Comparison of ENCODE assay signal across 8 cellular contexts in genomic region chr15:63041982-63042878, GRCh38. TPM values are rescaled to one million over a fixed set of nuclear protein-coding genes. Genes with fewer than 3 reads are reported as not detected.
DNase-seq lines count a peak whose midpoint lies in the region; ATAC-seq and TF ChIP-seq lines count a peak whose summit lies in the region.

Gene TPM1 (plus strand): TSS chr15:63042747. CDS start chr15:63042830, 83 bp downstream.

- H3K27ac Mint-ChIP-seq in HFFc6: peak within 1 kb of the TSS; percentile 96
- H3K27ac Mint-ChIP-seq in activated B cell treated with CpG ODN at 0.5 μM for 24 hours: no peak within 1 kb of the TSS

- H3K27me3 Mint-ChIP-seq in HFFc6 (ENCODE audit: insufficient read depth) (peaks cover 34% of the 10 kb centered on the region), activated B cell treated with CpG ODN at 0.5 μM for 24 hours (peaks cover 49% of the 10 kb centered on the region)

- H3K4me1 Mint-ChIP-seq in HFFc6 (ENCODE audit: low read depth): peaks cover 56% of the 10 kb centered on the region
- peaks cover 12% of the 10 kb centered on the region for H3K4me1 Mint-ChIP-seq in activated B cell treated with CpG ODN at 0.5 μM for 24 hours

- TF ChIP-seq CTCF in HFFc6 (IDR thresholded peaks at IDR 0.05) (peak; percentile 18; the same call in 1 of the 2 replicates), activated B cell treated with CpG ODN at 0.5 μM for 24 hours (IDR thresholded peaks at IDR 0.05) (no peak), esophagus squamous epithelium (IDR thresholded peaks at IDR 0.05) (no peak), upper lobe of left lung (IDR thresholded peaks at IDR 0.05) (no peak)

- peaks cover 0 to 70% (median 6%) of the 10 kb centered on the region in 4 donors for H3K27me3 ChIP-seq in esophagus squamous epithelium
- H3K27me3 ChIP-seq in mucosa of stomach (ENCODE audit: control insufficient read depth, insufficient read depth, low read length): peaks cover 44% of the 10 kb centered on the region
- H3K27me3 ChIP-seq in upper lobe of left lung: peaks cover 0 to 29% (median 14%) of the 10 kb centered on the region in 4 donors

- H3K27ac ChIP-seq in esophagus squamous epithelium (peak within 1 kb of the TSS; percentile 70 to 92 (median 86)), upper lobe of left lung (peak within 1 kb of the TSS; percentile 46 to 78 (median 75))

- peak within 1 kb of the TSS; percentile 100 for H3K4me3 Mint-ChIP-seq in HFFc6
- peak within 1 kb of the TSS; percentile 67 for H3K4me3 Mint-ChIP-seq in activated B cell treated with CpG ODN at 0.5 μM for 24 hours

- POLR2A ChIA-PET in activated B cell treated with CpG ODN at 0.5 μM for 24 hours (lab: Charles Lee): no interaction called here

- H3K36me3 Mint-ChIP-seq in HFFc6 (ENCODE audit: low read depth) (peaks cover 54% of the 10 kb centered on the region), activated B cell treated with CpG ODN at 0.5 μM for 24 hours (ENCODE audit: low read depth) (no peaks in the 10 kb centered on the region)

- TF ChIP-seq POLR2A in esophagus squamous epithelium (IDR thresholded peaks at IDR 0.05) (peak in 2 of 4 donors; percentile 73 to 89), upper lobe of left lung (IDR thresholded peaks at IDR 0.05) (peak in 2 of 4 donors; percentile 38 to 63)

- no peaks in the 10 kb centered on the region for H3K9me3 ChIP-seq in esophagus squamous epithelium
- H3K9me3 ChIP-seq in mucosa of stomach (ENCODE audit: control insufficient read depth, low read length): no peaks in the 10 kb centered on the region
- H3K9me3 ChIP-seq in upper lobe of left lung: no peaks in the 10 kb centered on the region

- ATAC-seq in activated B cell treated with CpG ODN at 0.5 μM for 24 hours (ENCODE audit: low read depth) (no peak), upper lobe of left lung (ENCODE audit: low FRiP score in 2 of 2) (peak; percentile 81 to 89), HG03025 (IDR thresholded peaks at IDR 0.05; ENCODE audit: low FRiP score, unreplicated experiment) (no peak)

- in situ Hi-C loops in KBM-7 (cut with MboI; ENCODE audit: low pct_unique_long_range_greater_than_20kb, low sequenced_read_pairs): no loop called here

- H3K4me3 ChIP-seq in esophagus squamous epithelium: peak within 1 kb of the TSS; percentile 35 to 86 (median 70)
- peak within 1 kb of the TSS; percentile 6 for H3K4me3 ChIP-seq in mucosa of stomach (ENCODE audit: low read length)
- H3K4me3 ChIP-seq in upper lobe of left lung: peak within 1 kb of the TSS; percentile 43 to 59 (median 52)

- WGBS in esophagus squamous epithelium, 2 donors: 11% methylated on average over 12 of the region's 84 CpGs; no CpG with 5 or more reads in 1 of the 2 donors
- 0 to 4% methylated on average over 26 to 42 of the region's 84 CpGs for WGBS in upper lobe of left lung, 2 donors

- TF ChIP-seq EP300 in upper lobe of left lung (IDR thresholded peaks at IDR 0.05): no peak

- peak within 1 kb of the TSS; percentile 57 for H3K9ac ChIP-seq in mucosa of stomach (ENCODE audit: low read length)

- intact Hi-C loops in activated B cell treated with CpG ODN at 0.5 μM for 24 hours (cut with micrococcal nuclease) (no loop called here), esophagus squamous epithelium (cut with DNase I) (no loop called here)

- no peaks in the 10 kb centered on the region for H3K36me3 ChIP-seq in esophagus squamous epithelium
- H3K36me3 ChIP-seq in mucosa of stomach (ENCODE audit: control insufficient read depth, insufficient read depth, low read length): no peaks in the 10 kb centered on the region
- H3K36me3 ChIP-seq in upper lobe of left lung: no peaks in the 10 kb centered on the region

- H3K9me3 Mint-ChIP-seq in HFFc6 (peaks cover 27% of the 10 kb centered on the region), activated B cell treated with CpG ODN at 0.5 μM for 24 hours (no peaks in the 10 kb centered on the region)

- CTCF ChIA-PET in activated B cell treated with CpG ODN at 0.5 μM for 24 hours (lab: Charles Lee): no interaction called here

- DNase-seq in CD1c-positive myeloid dendritic cell (ENCODE audit: extremely low spot score) (peak; percentile 8), HFFc6 (peak; percentile 95), activated B cell treated with CpG ODN at 0.5 μM for 24 hours (no peak), esophagus squamous epithelium (lab: John Stamatoyannopoulos, UW) (no peak), upper lobe of left lung (peak; percentile 50 to 93), KBM-7 (no peak)

- H3K4me1 ChIP-seq in esophagus squamous epithelium: peaks cover 17 to 39% (median 20%) of the 10 kb centered on the region in 3 donors
- peaks cover 17% of the 10 kb centered on the region for H3K4me1 ChIP-seq in mucosa of stomach (ENCODE audit: control insufficient read depth, insufficient read depth, low read length)
- peaks cover 14 to 35% (median 28%) of the 10 kb centered on the region in 4 donors for H3K4me1 ChIP-seq in upper lobe of left lung

RNA-seq across cellular contexts. Expression of gene TPM1, which starts in this region (rescaled TPM):
- 1,000 to 10,000 TPM; 1,264 to 1,620 (median 1,342) TPM for total RNA-seq in HFFc6 (2021; fragmentation: NEBNext Ultra II Directional; extraction: Animal tissue kit (Norgen Biotek cat#: 25700))
- 7.8 TPM in 2 replicates for total RNA-seq in activated B cell treated with CpG ODN at 0.5 μM for 24 hours
- 100 to 1,000 TPM in 2 of 4 donors, 10 to 100 TPM in 2; 44.3 to 680 (median 138) TPM for total RNA-seq in esophagus squamous epithelium
- total RNA-seq in upper lobe of left lung: 100 to 1,000 TPM; 144 to 343 (median 254) TPM

Comparison
In these comparisons a context has a peak if more than half of its experiments do, and no peak if none do; other contexts are left out.
1. DNase-seq: peak in CD1c-positive myeloid dendritic cell (single experiment), HFFc6 (single experiment) and upper lobe of left lung (2 of 2); none in activated B cell treated with CpG ODN at 0.5 μM for 24 hours (single experiment), esophagus squamous epithelium (single experiment) and KBM-7 (single experiment).
2. ATAC-seq: peak in upper lobe of left lung (2 of 2); none in activated B cell treated with CpG ODN at 0.5 μM for 24 hours (single experiment) and HG03025 (single experiment).
3. H3K4me3 ChIP-seq: peak in every context shown above with its lines; median percentile 70 in esophagus squamous epithelium; 52 in upper lobe of left lung; 6 in mucosa of stomach.